Comparison of ENCODE assay signal across 8 cellular contexts in genomic region chr6:99514089-99514488, GRCh38. TPM values are rescaled to one million over a fixed set of nuclear protein-coding genes. Genes with fewer than 3 reads are reported as not detected.
DNase-seq lines count a peak whose midpoint lies in the region; ATAC-seq, FAIRE-seq and TF ChIP-seq lines count a peak whose summit lies in the region.

No MANE protein-coding gene starts in this region.

- no peaks in the 10 kb centered on the region for H3K9me3 Mint-ChIP-seq in activated naive CD4-positive, alpha-beta T cell treated with anti-CD3 and anti-CD28 coated beads, Interleukin-2, amount 50 U/mL, for 24 hours
- H3K9me3 Mint-ChIP-seq in activated CD4-positive, alpha-beta memory T cell treated with anti-CD3 and anti-CD28 coated beads, Interleukin-2, amount 10 ng/mL, durations not matched to agents 7 days and 5 days: no peaks in the 10 kb centered on the region
- H3K9me3 Mint-ChIP-seq in type B pancreatic cell: no peaks in the 10 kb centered on the region

- H3K4me3 ChIP-seq in iPS-20b (ENCODE audit: low read length) (peak overlapping the region; percentile 97), pancreas (peak overlapping the region in 2 of 4 donors; percentile 79 to 83)

- intact Hi-C loops in pancreas (cut with DNase I): no loop called here

- H3K9me3 ChIP-seq in iPS-20b (ENCODE audit: insufficient read depth, low read depth, low read length): no peaks in the 10 kb centered on the region
- H3K9me3 ChIP-seq in pancreas: no peaks in the 10 kb centered on the region

- peaks cover 15% of the 10 kb centered on the region for H3K4me1 ChIP-seq in iPS-20b (ENCODE audit: insufficient read depth, low read length)
- peaks cover 0 to 13% (median 0%) of the 10 kb centered on the region in 3 donors for H3K4me1 ChIP-seq in pancreas

- no peak for FAIRE-seq in pancreas (lab: Jason Lieb, UNC)

- H3K27me3 Mint-ChIP-seq in activated naive CD4-positive, alpha-beta T cell treated with anti-CD3 and anti-CD28 coated beads, Interleukin-2, amount 50 U/mL, for 24 hours: no peaks in the 10 kb centered on the region
- H3K27me3 Mint-ChIP-seq in activated CD4-positive, alpha-beta memory T cell treated with anti-CD3 and anti-CD28 coated beads, Interleukin-2, amount 10 ng/mL, durations not matched to agents 7 days and 5 days: peaks cover 8% of the 10 kb centered on the region
- no peaks in the 10 kb centered on the region for H3K27me3 Mint-ChIP-seq in type B pancreatic cell

- no peak for TF ChIP-seq CTCF in type B pancreatic cell (conservative IDR thresholded peaks at IDR 0.05)
- no peak for TF ChIP-seq CTCF in pancreas (IDR thresholded peaks at IDR 0.05)

- H3K36me3 Mint-ChIP-seq in activated naive CD4-positive, alpha-beta T cell treated with anti-CD3 and anti-CD28 coated beads, Interleukin-2, amount 50 U/mL, for 24 hours: peaks cover 2% of the 10 kb centered on the region
- peaks cover 3% of the 10 kb centered on the region for H3K36me3 Mint-ChIP-seq in activated CD4-positive, alpha-beta memory T cell treated with anti-CD3 and anti-CD28 coated beads, Interleukin-2, amount 10 ng/mL, durations not matched to agents 7 days and 5 days (ENCODE audit: low read depth)
- H3K36me3 Mint-ChIP-seq in type B pancreatic cell: peaks cover 3% of the 10 kb centered on the region

- peaks cover 10% of the 10 kb centered on the region; the same call in 1 of the 2 replicates for H3K36me3 ChIP-seq in iPS-20b (ENCODE audit: insufficient read depth, low read depth, low read length)
- H3K36me3 ChIP-seq in pancreas: no peaks in the 10 kb centered on the region

- H3K27me3 ChIP-seq in iPS-20b (ENCODE audit: insufficient read depth, low read length) (no peaks in the 10 kb centered on the region; the same call in 1 of the 2 replicates), pancreas (no peaks in the 10 kb centered on the region)

- no peak overlapping the region for H3K27ac Mint-ChIP-seq in activated naive CD4-positive, alpha-beta T cell treated with anti-CD3 and anti-CD28 coated beads, Interleukin-2, amount 50 U/mL, for 24 hours
- H3K27ac Mint-ChIP-seq in activated CD4-positive, alpha-beta memory T cell treated with anti-CD3 and anti-CD28 coated beads, Interleukin-2, amount 10 ng/mL, durations not matched to agents 7 days and 5 days: no peak overlapping the region
- H3K27ac Mint-ChIP-seq in type B pancreatic cell: peak overlapping the region; percentile 79

- H3K4me1 Mint-ChIP-seq in activated naive CD4-positive, alpha-beta T cell treated with anti-CD3 and anti-CD28 coated beads, Interleukin-2, amount 50 U/mL, for 24 hours: peaks cover 37% of the 10 kb centered on the region
- peaks cover 30% of the 10 kb centered on the region for H3K4me1 Mint-ChIP-seq in activated CD4-positive, alpha-beta memory T cell treated with anti-CD3 and anti-CD28 coated beads, Interleukin-2, amount 10 ng/mL, durations not matched to agents 7 days and 5 days
- peaks cover 26% of the 10 kb centered on the region for H3K4me1 Mint-ChIP-seq in type B pancreatic cell (ENCODE audit: unreplicated experiment)

- POLR2A ChIA-PET in activated CD4-positive, alpha-beta memory T cell treated with anti-CD3 and anti-CD28 coated beads, Interleukin-2, amount 10 ng/mL, durations not matched to agents 7 days and 5 days (lab: Charles Lee): interaction anchor here (0.9 to 1.5 kb wide), 4 partner anchors 10 to 88 kb away, joined by 4 to 9 read pairs (median 6); partner anchors contain the start of gene CCNC

- CTCF ChIA-PET in activated CD4-positive, alpha-beta memory T cell treated with anti-CD3 and anti-CD28 coated beads, Interleukin-2, amount 10 ng/mL, durations not matched to agents 7 days and 5 days (lab: Charles Lee): interaction anchor here (1.6 kb wide), 1 partner anchor 73 kb away, joined by 3 read pairs; no protein-coding TSS in a partner anchor

- peak overlapping the region; percentile 92 for H3K4me3 Mint-ChIP-seq in activated naive CD4-positive, alpha-beta T cell treated with anti-CD3 and anti-CD28 coated beads, Interleukin-2, amount 50 U/mL, for 24 hours
- peak overlapping the region; percentile 94 for H3K4me3 Mint-ChIP-seq in activated CD4-positive, alpha-beta memory T cell treated with anti-CD3 and anti-CD28 coated beads, Interleukin-2, amount 10 ng/mL, durations not matched to agents 7 days and 5 days
- peak overlapping the region; percentile 95 for H3K4me3 Mint-ChIP-seq in type B pancreatic cell

- WGBS in pancreas, 2 donors: 67 to 70% methylated on average over 8 of the region's 8 CpGs

- DNase-seq in activated naive CD4-positive, alpha-beta T cell treated with Interleukin-2 at 50 U/mL for 16 hours: no peak
- no peak for DNase-seq in activated CD4-positive, alpha-beta memory T cell treated with anti-CD3 and anti-CD28 coated beads, Interleukin-2, amount 10 ng/mL, durations not matched to agents 7 days and 5 days
- DNase-seq in type B pancreatic cell (ENCODE audit: extremely low spot score, unreplicated experiment) (no peak), pancreas (no peak), SHP77 treated with DMSO at 0.1 percent for 48 hours (lab: John Stamatoyannopoulos, UW) (no peak)

- H3K9ac ChIP-seq in iPS-20b (ENCODE audit: low read depth, low read length): peak overlapping the region; percentile 76; the same call in 1 of the 2 replicates

- H3K27ac ChIP-seq in iPS-20b (ENCODE audit: low read length): no peak overlapping the region
- no peak overlapping the region for H3K27ac ChIP-seq in pancreas

- no peak for ATAC-seq in pancreas
- no peak for ATAC-seq in HG03039 (IDR thresholded peaks at IDR 0.05; ENCODE audit: unreplicated experiment)

RNA-seq across cellular contexts. Expression of gene USP45, which starts 1.1 kb away (rescaled TPM):
- total RNA-seq in activated CD4-positive, alpha-beta memory T cell treated with anti-CD3 and anti-CD28 coated beads, Interleukin-2, amount 10 ng/mL, durations not matched to agents 7 days and 5 days: 1 to 10 TPM; 6.0 to 7.4 TPM
- total RNA-seq in type B pancreatic cell (ENCODE audit: low replicate concordance) (12.7 and 14.2 TPM in 2 replicates), pancreas (1 to 10 TPM; 3.6 to 7.0 (median 4.9) TPM)
- polyA plus RNA-seq in pancreas: 1 to 10 TPM; 3.3 to 3.5 TPM

RNA-seq across cellular contexts. Expression of gene CCNC, which starts 54.4 kb away (rescaled TPM):
- total RNA-seq in activated CD4-positive, alpha-beta memory T cell treated with anti-CD3 and anti-CD28 coated beads, Interleukin-2, amount 10 ng/mL, durations not matched to agents 7 days and 5 days: 10 to 100 TPM; 41.5 to 45.4 TPM
- total RNA-seq in type B pancreatic cell (ENCODE audit: low replicate concordance) (52.0 and 61.2 TPM in 2 replicates), pancreas (10 to 100 TPM; 24.5 to 49.3 (median 34.1) TPM)
- 10 to 100 TPM; 24.8 to 36.5 TPM for polyA plus RNA-seq in pancreas
